ENCODE assay signal across 13 cellular contexts in the genomic region with DNA sequence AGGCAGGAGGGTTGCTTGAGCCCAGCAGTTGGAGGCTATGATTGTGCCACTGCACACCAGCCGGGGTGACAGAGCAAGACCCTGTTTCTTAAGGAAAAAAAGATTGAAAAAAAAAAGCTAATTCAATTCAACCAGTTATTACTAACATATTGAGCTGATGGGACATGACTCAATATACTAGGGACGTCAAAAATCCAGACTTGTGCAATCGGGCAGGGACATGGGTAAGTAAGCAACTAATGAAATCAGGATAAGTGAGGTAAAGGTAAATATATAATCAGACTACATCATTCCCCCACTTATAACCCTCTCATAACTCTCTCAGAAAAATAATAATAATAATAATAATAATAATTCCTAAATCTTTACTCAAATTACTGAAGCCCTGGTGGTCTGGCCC. TPM values are rescaled to one million over a fixed set of nuclear protein-coding genes. Genes with fewer than 3 reads are reported as not detected.
"Had no signal": no experiment of that assay in that cellular context is flagged by ENCODE, and none has a peak within 500 bp of the region (broad histone marks: within the 10 kb centered on the region; RNA-seq: fewer than 3 reads in every experiment).

No MANE protein-coding gene starts in this region.

- H3K4me1 ChIP-seq: tibial artery had no signal

- DNase-seq: activated B cell treated with CpG ODN at 0.5 μM for 24 hours; activated CD4-positive, alpha-beta T cell treated with anti-CD3 and anti-CD28 coated beads, Interleukin-2, amount 10 ng/mL, durations not matched to agents 24 days and 14 days; activated CD8-positive, alpha-beta memory T cell treated with anti-CD3 and anti-CD28 coated beads for 24 hours; activated naive CD4-positive, alpha-beta T cell treated with anti-CD3 and anti-CD28 coated beads, Interleukin-2, amount 10 ng/mL, durations not matched to agents 7 days and 5 days; central memory CD4-positive, alpha-beta T cell; effector CD8-positive, alpha-beta T cell; glutamatergic neuron; immature natural killer cell; pancreas; stimulated activated CD4-positive, alpha-beta T cell treated with anti-CD3 and anti-CD28 coated beads, Interleukin-4, amount 100 ng/mL, for 4 hours; tibial artery had no signal

- H3K27ac ChIP-seq: coronary artery, pancreas, skin epidermis, tibial artery had no signal

- H3K36me3 ChIP-seq: pancreas, tibial artery had no signal

- H3K27me3 ChIP-seq: pancreas, tibial artery had no signal

- H3K4me3 ChIP-seq: coronary artery, pancreas, skin epidermis, tibial artery had no signal

- H3K9me3 ChIP-seq: pancreas, tibial artery had no signal

RNA-seq across cellular contexts. Expression of gene HAVCR1, which starts 1.0 kb away (rescaled TPM):
- total RNA-seq: activated B cell treated with CpG ODN at 0.5 μM for 24 hours had no signal
- polyA plus RNA-seq: pancreas had no signal
